28 cellular contexts compared by ENCODE assay signal in the genomic region with DNA sequence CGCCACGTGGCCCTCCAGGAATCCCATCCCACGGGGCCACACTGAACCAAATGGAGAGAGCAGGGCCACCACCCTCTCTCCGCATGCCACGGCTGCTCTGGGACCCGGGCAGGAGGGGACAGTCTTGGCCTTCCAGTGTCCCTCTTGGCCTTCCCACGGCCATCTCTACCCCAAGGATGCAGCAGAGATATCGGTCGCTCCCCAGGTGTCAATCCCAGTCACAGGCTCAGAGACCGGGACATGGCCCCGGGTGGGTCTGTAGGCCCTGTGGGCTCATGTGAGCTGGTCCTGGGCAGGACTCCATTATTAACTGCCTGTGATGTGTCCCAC. TPM values are rescaled to one million over a fixed set of nuclear protein-coding genes. Genes with fewer than 3 reads are reported as not detected.
DNase-seq lines count a peak whose midpoint lies in the region; ATAC-seq, FAIRE-seq and TF ChIP-seq lines count a peak whose summit lies in the region.
"Had no signal": no experiment of that assay in that cellular context is flagged by ENCODE, and none has a peak within 500 bp of the region (broad histone marks: within the 10 kb centered on the region; RNA-seq: fewer than 3 reads in every experiment).

No MANE protein-coding gene starts in this region.

- intact Hi-C loops in CD14-positive monocyte (cut with micrococcal nuclease) (loop anchor here in 1 of 2 donors (10.0 kb wide), 1 partner anchor 63 kb away; no protein-coding TSS in a partner anchor), left cardiac atrium (cut with DNase I) (no loop called here), psoas muscle (cut with DNase I) (no loop called here), testis (cut with DNase I; ENCODE audit: low total_unique reads) (no loop called here)

- H3K27ac ChIP-seq in psoas muscle (no peak overlapping the region), testis (no peak overlapping the region)
- H3K27ac ChIP-seq: gastroesophageal sphincter, neutrophil, suprapubic skin, uterus had no signal

- peak; percentile 11 for DNase-seq in activated T-cell treated with anti-CD3 and anti-CD28 coated beads, Interleukin-2, amount 50 U/mL, for 1 hour
- DNase-seq in activated T-cell treated with anti-CD3 and anti-CD28 coated beads, Interleukin-2, amount 50 U/mL, for 48 hours, result no peak
- peak; percentile 38 for DNase-seq in CD14-positive monocyte (ENCODE audit: low spot score)
- peak; percentile 18 for DNase-seq in left cardiac atrium
- DNase-seq in psoas muscle, result peak; percentile 4 to 36
- DNase-seq in urothelium cell line (ENCODE audit: low spot score), result no peak
- no peak for DNase-seq in Kasumi-1 (lab: John Stamatoyannopoulos, UW)
- no peak for DNase-seq in testis
- DNase-seq: activated CD4-positive, alpha-beta memory T cell treated with anti-CD3 and anti-CD28 coated beads, Interleukin-2, amount 10 ng/mL, durations not matched to agents 7 days and 5 days; amniotic stem cell; EL; hypothalamus; NCI-H1436 treated with DMSO at 0.1 percent for 48 hours; NCI-H2107; NCI-H748 treated with DMSO at 0.1 percent for 48 hours; SIG-M5 had no signal

- no peak for TF ChIP-seq CTCF in CD14-positive monocyte (IDR thresholded peaks at IDR 0.05)
- no peak for TF ChIP-seq CTCF in psoas muscle (IDR thresholded peaks at IDR 0.05)
- TF ChIP-seq CTCF in testis (IDR thresholded peaks at IDR 0.05), result no peak

- peaks cover 0 to 8% (median 2%) of the 10 kb centered on the region in 3 donors for H3K27me3 Mint-ChIP-seq in CD14-positive monocyte (ENCODE audit: low read depth in 3 of 3)
- H3K27me3 Mint-ChIP-seq: activated CD4-positive, alpha-beta memory T cell treated with anti-CD3 and anti-CD28 coated beads, Interleukin-2, amount 10 ng/mL, durations not matched to agents 7 days and 5 days; CD4-positive, alpha-beta T cell; IgD-negative memory B cell; progenitor cell of endocrine pancreas; stimulated activated memory B cell treated with anti-CD40 and anti-IgM and Interleukin-4, amounts not matched to agents 10 μg/mL and 1 μg/mL and 100 μg/mL, for 72 hours had no signal

- H3K9me3 ChIP-seq in psoas muscle, result no peaks in the 10 kb centered on the region
- no peaks in the 10 kb centered on the region for H3K9me3 ChIP-seq in testis
- H3K9me3 ChIP-seq: gastroesophageal sphincter, neutrophil, suprapubic skin, uterus had no signal

- H3K4me1 ChIP-seq in psoas muscle (no peaks in the 10 kb centered on the region), testis (peaks cover 9% of the 10 kb centered on the region)
- H3K4me1 ChIP-seq: suprapubic skin, uterus had no signal

- FAIRE-seq in urothelium cell line (lab: Jason Lieb, UNC), result no peak
- FAIRE-seq: A204.1, colon had no signal

- H3K4me3 Mint-ChIP-seq in CD14-positive monocyte, result no peak overlapping the region
- H3K4me3 Mint-ChIP-seq: activated CD4-positive, alpha-beta memory T cell treated with anti-CD3 and anti-CD28 coated beads, Interleukin-2, amount 10 ng/mL, durations not matched to agents 7 days and 5 days; CD4-positive, alpha-beta T cell; IgD-negative memory B cell; stimulated activated memory B cell treated with anti-CD40 and anti-IgM and Interleukin-4, amounts not matched to agents 10 μg/mL and 1 μg/mL and 100 μg/mL, for 72 hours had no signal

- no peak for TF ChIP-seq POLR2A in testis (IDR thresholded peaks at IDR 0.05)

- peaks cover 9% of the 10 kb centered on the region for H3K4me1 Mint-ChIP-seq in CD14-positive monocyte
- H3K4me1 Mint-ChIP-seq: activated CD4-positive, alpha-beta memory T cell treated with anti-CD3 and anti-CD28 coated beads, Interleukin-2, amount 10 ng/mL, durations not matched to agents 7 days and 5 days; IgD-negative memory B cell; stimulated activated memory B cell treated with anti-CD40 and anti-IgM and Interleukin-4, amounts not matched to agents 10 μg/mL and 1 μg/mL and 100 μg/mL, for 72 hours had no signal

- peak overlapping the region in 2 of 7 donors; percentile 54 to 63 for H3K27ac Mint-ChIP-seq in CD14-positive monocyte
- H3K27ac Mint-ChIP-seq: activated CD4-positive, alpha-beta memory T cell treated with anti-CD3 and anti-CD28 coated beads, Interleukin-2, amount 10 ng/mL, durations not matched to agents 7 days and 5 days; CD4-positive, alpha-beta T cell; IgD-negative memory B cell; progenitor cell of endocrine pancreas; stimulated activated memory B cell treated with anti-CD40 and anti-IgM and Interleukin-4, amounts not matched to agents 10 μg/mL and 1 μg/mL and 100 μg/mL, for 72 hours had no signal

- H3K9me3 Mint-ChIP-seq in CD14-positive monocyte, result no peaks in the 10 kb centered on the region
- H3K9me3 Mint-ChIP-seq: activated CD4-positive, alpha-beta memory T cell treated with anti-CD3 and anti-CD28 coated beads, Interleukin-2, amount 10 ng/mL, durations not matched to agents 7 days and 5 days; CD4-positive, alpha-beta T cell; IgD-negative memory B cell; stimulated activated memory B cell treated with anti-CD40 and anti-IgM and Interleukin-4, amounts not matched to agents 10 μg/mL and 1 μg/mL and 100 μg/mL, for 72 hours had no signal

- peaks cover 0 to 28% of the 10 kb centered on the region in 2 donors for H3K36me3 ChIP-seq in psoas muscle (ENCODE audit: insufficient read depth in 1 of 2, low read depth in 1 of 2)
- H3K36me3 ChIP-seq in testis (ENCODE audit: low read depth, missing control alignments), result no peaks in the 10 kb centered on the region
- H3K36me3 ChIP-seq: uterus had no signal

- H3K27me3 ChIP-seq in psoas muscle (ENCODE audit: insufficient read depth in 3 of 3, low read length in 2 of 3) (no peaks in the 10 kb centered on the region), testis (no peaks in the 10 kb centered on the region)
- H3K27me3 ChIP-seq: gastroesophageal sphincter, neutrophil, suprapubic skin, uterus had no signal

- peaks cover 23 to 44% of the 10 kb centered on the region in 2 donors for H3K36me3 Mint-ChIP-seq in CD14-positive monocyte

- 92 to 94% (median 92%) methylated on average over 11 of the region's 11 CpGs for WGBS in psoas muscle, 3 donors
- 91% methylated on average over 11 of the region's 11 CpGs; no CpG with 5 or more reads in 1 of the 2 donors for WGBS in testis, 2 donors

- no peak overlapping the region for H3K4me3 ChIP-seq in psoas muscle
- H3K4me3 ChIP-seq in testis, result no peak overlapping the region
- H3K4me3 ChIP-seq: gastroesophageal sphincter, suprapubic skin, uterus had no signal

- ATAC-seq in left cardiac atrium, result no peak
- ATAC-seq in psoas muscle, result no peak
- ATAC-seq: gastroesophageal sphincter; Panc1; stimulated activated memory B cell treated with anti-CD40 and anti-IgM and Interleukin-4, amounts not matched to agents 10 μg/mL and 1 μg/mL and 100 μg/mL, for 72 hours had no signal

RNA-seq across cellular contexts. Expression of a gene that starts 15.3 kb away (rescaled TPM):
- polyA plus RNA-seq in CD14-positive monocyte, result 1 to 10 TPM; 7.3 to 7.4 TPM
- total RNA-seq in left cardiac atrium, result 10 to 100 TPM; 17.9 to 26.6 TPM
- total RNA-seq in psoas muscle, result 1 to 10 TPM; 5.0 to 9.9 (median 7.6) TPM
- polyA plus RNA-seq in psoas muscle, result 10 to 100 TPM in 2 of 3 donors, 1 to 10 TPM in 1; 8.9 to 15.0 (median 13.1) TPM
- 100 to 1,000 TPM in 1 of 2 donors, 10 to 100 TPM in 1; 66.5 to 104 TPM for total RNA-seq in testis
- 29.8 TPM for polyA plus RNA-seq in testis (ENCODE audit: insufficient read depth, low read depth, low replicate concordance)

RNA-seq across cellular contexts. Expression of a gene that starts 23.5 kb away (rescaled TPM):
- polyA plus RNA-seq in CD14-positive monocyte (10 to 100 TPM; 30.6 to 36.3 TPM), psoas muscle (under 1 TPM; 0.30 to 0.89 (median 0.58) TPM), testis (ENCODE audit: insufficient read depth, low read depth, low replicate concordance) (3.1 TPM)
- total RNA-seq in left cardiac atrium (1 to 10 TPM; 1.1 to 1.3 TPM), psoas muscle (under 1 TPM; 0.36 to 0.92 (median 0.68) TPM), testis (10 to 100 TPM in 1 of 2 donors, 1 to 10 TPM in 1; 9.5 to 11.5 TPM)
- polyA plus RNA-seq: fibroblast of lung, IgD-negative memory B cell had no signal

RNA-seq across cellular contexts. Expression of a gene that starts 33.5 kb away (rescaled TPM):
- polyA plus RNA-seq in CD14-positive monocyte (10 to 100 TPM; 15.4 to 36.4 TPM), psoas muscle (10 to 100 TPM; 59.2 to 79.6 (median 71.9) TPM), testis (ENCODE audit: insufficient read depth, low read depth, low replicate concordance) (28.9 TPM)
- total RNA-seq in left cardiac atrium (10 to 100 TPM; 47.3 to 67.6 TPM), psoas muscle (10 to 100 TPM; 48.8 to 70.4 (median 59.0) TPM), testis (10 to 100 TPM; 39.1 to 48.5 TPM)

RNA-seq across cellular contexts. Expression of a gene that starts 41.6 kb away (rescaled TPM):
- 10 to 100 TPM; 17.1 to 17.7 TPM for polyA plus RNA-seq in CD14-positive monocyte
- 1 to 10 TPM; 8.1 to 8.2 TPM for total RNA-seq in left cardiac atrium
- 10 to 100 TPM; 10.4 to 12.9 (median 12.7) TPM for total RNA-seq in psoas muscle
- polyA plus RNA-seq in psoas muscle, result 10 to 100 TPM in 1 of 3 donors, 1 to 10 TPM in 2; 6.6 to 18.1 (median 9.5) TPM
- 10 to 100 TPM; 24.7 to 37.6 TPM for total RNA-seq in testis
- 19.3 TPM for polyA plus RNA-seq in testis (ENCODE audit: insufficient read depth, low read depth, low replicate concordance)

RNA-seq across cellular contexts. Expression of a gene that starts 44.0 kb away (rescaled TPM):
- 1 to 10 TPM; 2.1 to 2.9 TPM for polyA plus RNA-seq in CD14-positive monocyte
- 1 to 10 TPM; 4.9 to 8.1 TPM for total RNA-seq in left cardiac atrium
- 1 to 10 TPM; 3.0 to 5.8 (median 4.6) TPM for total RNA-seq in psoas muscle
- polyA plus RNA-seq in psoas muscle, result 1 to 10 TPM; 1.4 to 2.5 (median 2.4) TPM
- total RNA-seq in testis, result 10 to 100 TPM; 57.3 to 75.7 TPM
- 92.5 TPM for polyA plus RNA-seq in testis (ENCODE audit: insufficient read depth, low read depth, low replicate concordance)

Comparison
In these comparisons a context has a peak if more than half of its experiments do, and no peak if none do; other contexts are left out.
1. DNase-seq: peak in activated T-cell treated with anti-CD3 and anti-CD28 coated beads, Interleukin-2, amount 50 U/mL, for 1 hour (single experiment), CD14-positive monocyte (single experiment), left cardiac atrium (single experiment) and psoas muscle (2 of 2); none in activated T-cell treated with anti-CD3 and anti-CD28 coated beads, Interleukin-2, amount 50 U/mL, for 48 hours (0 of 2), urothelium cell line (single experiment), Kasumi-1 (0 of 2) and testis (single experiment).
2. RNA of a gene that starts 23.5 kb away (total RNA-seq): 9.5 to 11.5 TPM in testis; 1.1 to 1.3 TPM in left cardiac atrium and 0.36 to 0.92 TPM in psoas muscle; every median in the first group is over 4 times any median in the second.